Comparison of ENCODE assay signal across 27 cellular contexts in genomic region chrX:72081605-72082320, GRCh38. TPM values are rescaled to one million over a fixed set of nuclear protein-coding genes. Genes with fewer than 3 reads are reported as not detected.
DNase-seq lines count a peak whose midpoint lies in the region; ATAC-seq and TF ChIP-seq lines count a peak whose summit lies in the region.
"Had no signal": no experiment of that assay in that cellular context is flagged by ENCODE, and none has a peak within 500 bp of the region (broad histone marks: within the 10 kb centered on the region; RNA-seq: fewer than 3 reads in every experiment).

No MANE protein-coding gene starts in this region.

- no peak for TF ChIP-seq CTCF in HEK293 (tag by site-specific recombination; IDR thresholded peaks at IDR 0.05)
- no peak for TF ChIP-seq CTCF in WERI-Rb-1 (IDR thresholded peaks at IDR 0.05; ENCODE audit: low read depth, low read length)
- TF ChIP-seq CTCF in psoas muscle (IDR thresholded peaks at IDR 0.05), result no peak

- H3K27me3 ChIP-seq in WERI-Rb-1 (ENCODE audit: insufficient read depth, low read depth, severe bottlenecking), result no peaks in the 10 kb centered on the region
- peaks cover 0 to 31% (median 0%) of the 10 kb centered on the region in 3 donors for H3K27me3 ChIP-seq in psoas muscle (ENCODE audit: insufficient read depth in 3 of 3, low read length in 2 of 3)

- H3K9me3 Mint-ChIP-seq in activated naive CD4-positive, alpha-beta T cell treated with anti-CD3 and anti-CD28 coated beads for 36 hours, result no peaks in the 10 kb centered on the region
- H3K9me3 Mint-ChIP-seq: activated naive CD8-positive, alpha-beta T cell treated with anti-CD3 and anti-CD28 coated beads, Interleukin-2, amount 10 ng/mL, durations not matched to agents 7 days and 5 days; WTC11 had no signal

- DNase-seq in WERI-Rb-1 (no peak), left kidney (ENCODE audit: low read depth, low spot score) (peak; percentile 54), psoas muscle (no peak), glomerular visceral epithelial cell (ENCODE audit: extremely low spot score) (no peak)
- no peak for DNase-seq in activated naive CD4-positive, alpha-beta T cell treated with anti-CD3 and anti-CD28 coated beads for 36 hours
- DNase-seq in activated naive CD4-positive, alpha-beta T cell treated with Interleukin-2 at 50 U/mL for 16 hours, result no peak
- no peak for DNase-seq in stimulated activated naive CD8-positive, alpha-beta T cell treated with anti-CD3 and anti-CD28 coated beads, Interleukin-15, Interleukin-2, amounts not matched to agents 100 U/mL and 50 U/mL, for 24 hours
- DNase-seq: activated naive CD8-positive, alpha-beta T cell treated with anti-CD3 and anti-CD28 coated beads, Interleukin-2, amount 10 ng/mL, durations not matched to agents 7 days and 5 days; C1 segment of cervical spinal cord; cerebellar nuclear complex; effector CD4-positive, alpha-beta T cell; foreskin melanocyte; H9; lower lobe of right lung; NCI-H1105; NCI-H2029; nucleus accumbens; stimulated activated CD4-positive, alpha-beta T cell treated with anti-CD3 and anti-CD28 coated beads, Interleukin-12 subunit alpha, Interleukin-12 subunit beta, amount 100 ng/mL, for 4 hours; stimulated activated CD4-positive, alpha-beta T cell treated with anti-CD3 and anti-CD28 coated beads, Interleukin-4, amount 100 ng/mL, for 24 hours; stimulated activated naive CD4-positive, alpha-beta T cell had no signal

- H3K36me3 Mint-ChIP-seq in activated naive CD4-positive, alpha-beta T cell treated with anti-CD3 and anti-CD28 coated beads for 36 hours (ENCODE audit: low read depth), result no peaks in the 10 kb centered on the region
- H3K36me3 Mint-ChIP-seq: activated naive CD8-positive, alpha-beta T cell treated with anti-CD3 and anti-CD28 coated beads, Interleukin-2, amount 10 ng/mL, durations not matched to agents 7 days and 5 days; WTC11 had no signal

- H3K4me3 ChIP-seq in HEK293 (ENCODE audit: low read depth, low read length), result no peak overlapping the region
- H3K4me3 ChIP-seq in WERI-Rb-1 (ENCODE audit: low read depth, low read length), result no peak overlapping the region
- peak overlapping the region; percentile 24 for H3K4me3 ChIP-seq in psoas muscle
- H3K4me3 ChIP-seq: GM12878, lower lobe of right lung, thoracic aorta had no signal

- H3K27me3 Mint-ChIP-seq in activated naive CD4-positive, alpha-beta T cell treated with anti-CD3 and anti-CD28 coated beads for 36 hours (ENCODE audit: low read depth), result no peaks in the 10 kb centered on the region

- H3K9me3 ChIP-seq in HEK293 (ENCODE audit: control insufficient read depth, insufficient read depth, low read depth, low read length), result no peaks in the 10 kb centered on the region
- H3K9me3 ChIP-seq in WERI-Rb-1 (ENCODE audit: severe bottlenecking), result no peaks in the 10 kb centered on the region
- no peaks in the 10 kb centered on the region for H3K9me3 ChIP-seq in psoas muscle
- H3K9me3 ChIP-seq: lower lobe of right lung, thoracic aorta had no signal

- no peak overlapping the region for H3K4me3 Mint-ChIP-seq in activated naive CD4-positive, alpha-beta T cell treated with anti-CD3 and anti-CD28 coated beads for 36 hours
- H3K4me3 Mint-ChIP-seq: activated naive CD8-positive, alpha-beta T cell treated with anti-CD3 and anti-CD28 coated beads, Interleukin-2, amount 10 ng/mL, durations not matched to agents 7 days and 5 days; H9; WTC11 had no signal

- peak in 2 of 4 donors; percentile 45 to 50 for ATAC-seq in psoas muscle
- no peak for ATAC-seq in stimulated activated naive CD8-positive, alpha-beta T cell treated with anti-CD3 and anti-CD28 coated beads, Interleukin-15, Interleukin-2, amounts not matched to agents 100 U/mL and 50 U/mL, for 24 hours
- ATAC-seq: esophagus mucosa, GM12878, HepG2, lower lobe of right lung, WTC11 had no signal

- H3K27ac ChIP-seq in HEK293 (ENCODE audit: extremely low read depth, low read depth, low read length), result no peak overlapping the region
- H3K27ac ChIP-seq in WERI-Rb-1, result peak overlapping the region; percentile 33
- H3K27ac ChIP-seq in psoas muscle, result no peak overlapping the region
- H3K27ac ChIP-seq: HL-60, lower lobe of right lung, thoracic aorta had no signal

- CTCF ChIA-PET in HEK293 (lab: Yijun Ruan, JAX), result interaction anchor here (0.6 to 0.9 kb wide), 2 partner anchors 44 to 170 kb away, joined by 3 read pairs; no protein-coding TSS in a partner anchor
- CTCF ChIA-PET in activated naive CD4-positive, alpha-beta T cell treated with anti-CD3 and anti-CD28 coated beads for 36 hours (lab: Charles Lee), result interaction anchor here (0.6 to 0.7 kb wide), 2 partner anchors 61 to 1929 kb away, joined by 3 read pairs; no protein-coding TSS in a partner anchor

- H3K36me3 ChIP-seq in HEK293 (ENCODE audit: control insufficient read depth in 2 of 2, insufficient read depth in 1 of 2, low read length in 2 of 2) (no peaks in the 10 kb centered on the region), WERI-Rb-1 (no peaks in the 10 kb centered on the region), psoas muscle (ENCODE audit: insufficient read depth in 1 of 2, low read depth in 1 of 2) (no peaks in the 10 kb centered on the region)
- H3K36me3 ChIP-seq: lower lobe of right lung, thoracic aorta had no signal

- intact Hi-C loops in psoas muscle (cut with DNase I), result no loop called here
- intact Hi-C loops in activated naive CD4-positive, alpha-beta T cell treated with anti-CD3 and anti-CD28 coated beads for 36 hours (cut with micrococcal nuclease), result no loop called here

- 39 to 62% (median 46%) methylated on average over 11 to 12 of the region's 12 CpGs for WGBS in psoas muscle, 3 donors

- no peak overlapping the region for H3K27ac Mint-ChIP-seq in activated naive CD4-positive, alpha-beta T cell treated with anti-CD3 and anti-CD28 coated beads for 36 hours
- H3K27ac Mint-ChIP-seq: activated naive CD8-positive, alpha-beta T cell treated with anti-CD3 and anti-CD28 coated beads, Interleukin-2, amount 10 ng/mL, durations not matched to agents 7 days and 5 days; WTC11 had no signal

- peaks cover 5% of the 10 kb centered on the region for H3K4me1 Mint-ChIP-seq in activated naive CD4-positive, alpha-beta T cell treated with anti-CD3 and anti-CD28 coated beads for 36 hours (ENCODE audit: low read depth)

- H3K4me1 ChIP-seq in HEK293 (ENCODE audit: control insufficient read depth, insufficient read depth, low read length), result no peaks in the 10 kb centered on the region
- no peaks in the 10 kb centered on the region for H3K4me1 ChIP-seq in psoas muscle

- POLR2A ChIA-PET in HEK293 (lab: Yijun Ruan, JAX), result no interaction called here

TF ChIP-seq in HEK293, 187 proteins besides CTCF, POLR2A, EP300 and RAD21:
- TF ChIP-seq ZNF610 (tag by site-specific recombination; IDR thresholded peaks at IDR 0.05; ENCODE audit: borderline replicate concordance) (no peak), TCF7L2 (IDR thresholded peaks at IDR 0.05; ENCODE audit: borderline replicate concordance, low read depth, low read length) (0 out of 2 replicates have a peak, but pooled peaks have one; percentile 25)

RNA-seq across cellular contexts. Expression of gene RTL5, which starts 50.0 kb away (rescaled TPM):
- 1 to 10 TPM in 3 of 4 donors, under 1 TPM in 1; 0.91 to 2.2 (median 1.3) TPM for total RNA-seq in psoas muscle
- under 1 TPM; 0.37 to 0.66 (median 0.48) TPM for polyA plus RNA-seq in psoas muscle
- total RNA-seq in activated naive CD4-positive, alpha-beta T cell treated with anti-CD3 and anti-CD28 coated beads for 36 hours, result under 1 TPM; 0.10 TPM
- total RNA-seq: HepG2 had no signal
- polyA plus RNA-seq: HepG2 had no signal
